Comparison of ENCODE assay signal across 14 cellular contexts in genomic region chr6:105075210-105075609, GRCh38.
DNase-seq lines count a peak whose midpoint lies in the region; ATAC-seq and TF ChIP-seq lines count a peak whose summit lies in the region.
"Had no signal": no experiment of that assay in that cellular context is flagged by ENCODE, and none has a peak within 500 bp of the region (broad histone marks: within the 10 kb centered on the region; RNA-seq: fewer than 3 reads in every experiment).

No MANE protein-coding gene starts in this region.

- peak overlapping the region; percentile 41 for H3K4me3 Mint-ChIP-seq in glutamatergic neuron (ENCODE audit: unreplicated experiment)
- no peak overlapping the region for H3K4me3 Mint-ChIP-seq in stimulated activated naive CD8-positive, alpha-beta T cell treated with anti-CD3 and anti-CD28 coated beads, Interleukin-15, amount 100 ng/mL, for 72 hours
- H3K4me3 Mint-ChIP-seq: CD14-positive monocyte; CD8-positive, alpha-beta T cell had no signal

- H3K4me1 Mint-ChIP-seq in glutamatergic neuron (ENCODE audit: low read depth, unreplicated experiment) = peaks cover 15% of the 10 kb centered on the region
- H3K4me1 Mint-ChIP-seq in stimulated activated naive CD8-positive, alpha-beta T cell treated with anti-CD3 and anti-CD28 coated beads, Interleukin-15, amount 100 ng/mL, for 72 hours = no peaks in the 10 kb centered on the region
- H3K4me1 Mint-ChIP-seq: CD14-positive monocyte had no signal

- CTCF ChIA-PET in HEK293T (lab: Yijun Ruan, JAX) = interaction anchor here (0.6 to 1.2 kb wide), 2 partner anchors 110 to 289 kb away, joined by 3 to 10 read pairs; no protein-coding TSS in a partner anchor

- POLR2A ChIA-PET in HEK293T (lab: Yijun Ruan, JAX) = interaction anchor here (1.2 to 1.3 kb wide), 2 partner anchors 118 to 216 kb away, joined by 3 to 4 read pairs; partner anchors contain the start of gene HACE1

- peaks cover 10% of the 10 kb centered on the region for H3K9me3 Mint-ChIP-seq in glutamatergic neuron (ENCODE audit: unreplicated experiment)
- H3K9me3 Mint-ChIP-seq in stimulated activated naive CD8-positive, alpha-beta T cell treated with anti-CD3 and anti-CD28 coated beads, Interleukin-15, amount 100 ng/mL, for 72 hours = no peaks in the 10 kb centered on the region
- H3K9me3 Mint-ChIP-seq: CD8-positive, alpha-beta T cell had no signal

- no peak for TF ChIP-seq CTCF in glutamatergic neuron (IDR thresholded peaks at IDR 0.05; ENCODE audit: partially characterized antibody, unreplicated experiment)

- no peaks in the 10 kb centered on the region for H3K36me3 Mint-ChIP-seq in glutamatergic neuron (ENCODE audit: unreplicated experiment)
- H3K36me3 Mint-ChIP-seq: CD14-positive monocyte; CD8-positive, alpha-beta T cell had no signal

- H3K27ac Mint-ChIP-seq in glutamatergic neuron (ENCODE audit: unreplicated experiment) = peak overlapping the region; percentile 48
- no peak overlapping the region for H3K27ac Mint-ChIP-seq in stimulated activated naive CD8-positive, alpha-beta T cell treated with anti-CD3 and anti-CD28 coated beads, Interleukin-15, amount 100 ng/mL, for 72 hours
- H3K27ac Mint-ChIP-seq: CD14-positive monocyte; CD8-positive, alpha-beta T cell had no signal

- DNase-seq in HEK293T (ENCODE audit: extremely low spot score) (no peak), NCI-H69 (lab: John Stamatoyannopoulos, UW) (peak; percentile 33), glutamatergic neuron (no peak), HCEC 1CT (no peak)
- DNase-seq in stimulated activated naive CD8-positive, alpha-beta T cell treated with anti-CD3 and anti-CD28 coated beads, Interleukin-15, amount 100 ng/mL, for 72 hours = no peak
- DNase-seq: AML-193; Calu3; CD8-positive, alpha-beta T cell; DMS79 treated with DMSO at 0.1 percent for 48 hours; GF-D8; GOT3; H7 had no signal

- H3K27me3 Mint-ChIP-seq in glutamatergic neuron (ENCODE audit: unreplicated experiment) = no peaks in the 10 kb centered on the region
- peaks cover 15% of the 10 kb centered on the region for H3K27me3 Mint-ChIP-seq in stimulated activated naive CD8-positive, alpha-beta T cell treated with anti-CD3 and anti-CD28 coated beads, Interleukin-15, amount 100 ng/mL, for 72 hours

- no peak for ATAC-seq in GM21447 (IDR thresholded peaks at IDR 0.05; ENCODE audit: unreplicated experiment)
- no peak for ATAC-seq in stimulated activated naive CD8-positive, alpha-beta T cell treated with anti-CD3 and anti-CD28 coated beads, Interleukin-15, amount 100 ng/mL, for 72 hours
- ATAC-seq: CD8-positive, alpha-beta T cell had no signal

TF ChIP-seq in HEK293T, 16 proteins besides CTCF, POLR2A, EP300 and RAD21:
- no peak for TF ChIP-seq FOXM1 (IDR thresholded peaks at IDR 0.05; ENCODE audit: borderline replicate concordance)
- TF ChIP-seq PKNOX1 (IDR thresholded peaks at IDR 0.05) = peak; percentile 13; the same call in 1 of the 2 replicates
